ENCODE assay signal across 13 cellular contexts in the genomic region with DNA sequence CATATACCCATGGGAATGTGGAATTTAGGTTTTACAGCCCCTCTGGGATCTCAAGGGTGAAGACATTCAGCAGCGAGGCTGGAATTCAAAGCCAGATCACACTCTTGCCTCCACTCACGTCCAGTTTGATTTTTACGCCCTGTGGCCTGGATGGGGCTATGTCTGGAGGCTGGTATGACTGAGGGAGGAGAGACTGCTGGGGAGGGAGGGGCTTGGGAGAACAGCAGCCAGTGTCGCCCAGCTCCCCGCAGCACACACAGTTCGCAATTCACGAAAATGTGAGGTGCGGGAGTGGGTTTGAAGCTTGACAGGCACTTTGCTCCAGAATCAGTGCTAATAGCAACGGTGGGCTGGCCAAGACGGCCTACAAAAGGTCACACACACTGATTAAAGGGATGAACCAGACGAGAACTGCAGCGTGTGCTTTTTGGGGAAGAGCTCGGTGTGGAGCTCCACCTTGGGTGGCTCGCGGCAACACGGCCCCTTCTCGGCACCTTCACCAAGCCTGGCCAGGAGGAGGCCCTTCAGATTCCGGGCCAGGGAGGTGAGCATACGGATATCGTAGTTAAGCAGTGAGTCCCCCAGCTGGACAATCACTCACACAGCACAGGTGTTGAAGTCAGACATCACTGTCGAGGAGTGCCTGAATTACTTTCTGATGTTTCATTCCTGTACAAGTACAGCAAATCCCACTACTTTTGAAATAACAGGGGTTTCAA. TPM values are rescaled to one million over a fixed set of nuclear protein-coding genes. Genes with fewer than 3 reads are reported as not detected.
DNase-seq lines count a peak whose midpoint lies in the region; ATAC-seq, FAIRE-seq and TF ChIP-seq lines count a peak whose summit lies in the region.
"Had no signal": no experiment of that assay in that cellular context is flagged by ENCODE, and none has a peak within 500 bp of the region (broad histone marks: within the 10 kb centered on the region; RNA-seq: fewer than 3 reads in every experiment).

No MANE protein-coding gene starts in this region.

- peak overlapping the region; percentile 45 for H4K8ac ChIP-seq in mesenchymal stem cell (ENCODE audit: low read length)

- peaks cover 2% of the 10 kb centered on the region for H4K20me1 ChIP-seq in mammary epithelial cell (ENCODE audit: insufficient read depth, low read length)

- peak overlapping the region; percentile 27 for H2AK5ac ChIP-seq in mesenchymal stem cell (ENCODE audit: low read length, severe bottlenecking)

- intact Hi-C loops in breast epithelium (cut with DNase I; ENCODE audit: low total_unique reads) (no loop called here), mammary epithelial cell (cut with micrococcal nuclease) (no loop called here)

- H4K91ac ChIP-seq in mesenchymal stem cell (ENCODE audit: low read length) = no peak overlapping the region

- peak overlapping the region in 1 of 2 experiments; percentile 58 for H3K18ac ChIP-seq in mesenchymal stem cell (ENCODE audit: low read depth in 1 of 2, low read length in 2 of 2)

- FAIRE-seq in small intestine (lab: Jason Lieb, UNC) = no peak

- peak overlapping the region in 1 of 2 experiments; percentile 14 for H2BK12ac ChIP-seq in mesenchymal stem cell (ENCODE audit: low read length in 2 of 2)

- H3K79me1 ChIP-seq in mesenchymal stem cell (replicated peaks; ENCODE audit: low read length, poor library complexity, severe bottlenecking) = peaks cover 14% of the 10 kb centered on the region

- H3K9me3 ChIP-seq in breast epithelium (no peaks in the 10 kb centered on the region), mammary epithelial cell (replicated peaks; ENCODE audit: insufficient read depth, low read length) (no peaks in the 10 kb centered on the region), cardiac muscle cell (ENCODE audit: low read depth) (no peaks in the 10 kb centered on the region), mesenchymal stem cell (ENCODE audit: control insufficient read depth, low read length) (no peaks in the 10 kb centered on the region), small intestine (ENCODE audit: control insufficient read depth, low read depth) (no peaks in the 10 kb centered on the region)

- CTCF ChIA-PET in mammary epithelial cell (lab: Charles Lee; ENCODE audit: low non-redundant PET) = interaction anchor here (0.6 kb wide), 1 partner anchor 21 kb away, joined by 3 read pairs; no protein-coding TSS in a partner anchor

- H3K4me3 ChIP-seq in breast epithelium (peak overlapping the region in 2 of 3 donors; percentile 3 to 39), mammary epithelial cell (replicated peaks in 1 of 3; ENCODE audit: insufficient read depth in 1 of 3, low read depth in 2 of 3, low read length in 3 of 3) (no peak overlapping the region), cardiac muscle cell (no peak overlapping the region), mesenchymal stem cell (ENCODE audit: insufficient read depth in 1 of 2, low read depth in 1 of 2, low read length in 2 of 2) (no peak overlapping the region), small intestine (ENCODE audit: low read depth in 1 of 2, low read length in 2 of 2) (no peak overlapping the region)
- H3K4me3 ChIP-seq: PC-9, skin epidermis had no signal

- peak overlapping the region in 1 of 2 experiments; percentile 3 for H3K23ac ChIP-seq in mesenchymal stem cell (ENCODE audit: low read length in 2 of 2)

- no peak overlapping the region for H2BK15ac ChIP-seq in mesenchymal stem cell (ENCODE audit: low read depth, poor library complexity, severe bottlenecking)

- in situ Hi-C loops in mammary epithelial cell (cut with MboI; ENCODE audit: low sequenced_read_pairs in 2 of 2) = no loop called here

- peak overlapping the region in 1 of 2 experiments; percentile 48 for H3K4ac ChIP-seq in mesenchymal stem cell (ENCODE audit: low read depth in 1 of 2, low read length in 2 of 2)

- dilution Hi-C loops in mammary epithelial cell (cut with HindIII; ENCODE audit: low sequenced_read_pairs) = no loop called here

- H3K27ac ChIP-seq in breast epithelium (peak overlapping the region in 1 of 2 donors; percentile 28), mammary epithelial cell (ENCODE audit: insufficient read depth, low read depth, low read length) (no peak overlapping the region), cardiac muscle cell (peak overlapping the region; percentile 92), mesenchymal stem cell (ENCODE audit: low read length, poor library complexity, severe bottlenecking) (peak overlapping the region; percentile 0), small intestine (ENCODE audit: low read depth in 1 of 2, low read length in 1 of 2) (no peak overlapping the region)
- H3K27ac ChIP-seq: PC-9 had no signal

- DNase-seq in breast epithelium (ENCODE audit: low spot score in 2 of 2) (no peak), mammary epithelial cell (no peak), cardiac muscle cell (ENCODE audit: low read depth in 1 of 2, low spot score in 1 of 2) (peak in 1 of 2 donors; percentile 77), mesenchymal stem cell (no peak), NCI-H1417 (lab: John Stamatoyannopoulos, UW) (no peak), small intestine (no peak)
- no peak for DNase-seq in stimulated activated CD4-positive, alpha-beta T cell treated with anti-CD3 and anti-CD28 coated beads, Interleukin-4, amount 100 ng/mL, for 1 hour
- DNase-seq: activated CD4-positive, alpha-beta T cell treated with anti-CD3 and anti-CD28 coated beads, Interleukin-2, amount 10 ng/mL, durations not matched to agents 24 days and 14 days; MM.1S; naive thymus-derived CD4-positive, alpha-beta T cell; PC-9 had no signal

- WGBS in mammary epithelial cell (ENCODE audit: low coverage, missing lambda C conversion rate) = 94% methylated on average over 18 of the region's 21 CpGs
- WGBS in mesenchymal stem cell = 51% methylated on average over 21 of the region's 21 CpGs
- WGBS in small intestine, 3 donors = 78 to 90% (median 79%) methylated on average over 21 of the region's 21 CpGs

- TF ChIP-seq CTCF in breast epithelium (IDR thresholded peaks at IDR 0.05) = no peak
- no peak for TF ChIP-seq CTCF in mammary epithelial cell (conservative IDR thresholded peaks at IDR 0.05 in 1 of 2, IDR thresholded peaks at IDR 0.05 in 1 of 2; ENCODE audit: extremely low read depth in 1 of 2, insufficient read depth in 1 of 2, low read depth in 1 of 2, low read length in 2 of 2)
- no peak for TF ChIP-seq CTCF in cardiac muscle cell (IDR thresholded peaks at IDR 0.05; ENCODE audit: low read depth, low read length)

- no peak overlapping the region for H2BK120ac ChIP-seq in mesenchymal stem cell (ENCODE audit: low read depth, low read length)

- BruUV-seq in mammary epithelial cell (replicated peaks; lab: Mats Ljungman, UMichigan) = no TSS peak

- H3K14ac ChIP-seq in mesenchymal stem cell (ENCODE audit: low read length in 2 of 2) = no peak overlapping the region

- no peak for ATAC-seq in GM19351 (IDR thresholded peaks at IDR 0.05; ENCODE audit: unreplicated experiment)
- ATAC-seq: naive thymus-derived CD4-positive, alpha-beta T cell had no signal

- H2BK5ac ChIP-seq in mesenchymal stem cell (ENCODE audit: low read depth, low read length, poor library complexity, severe bottlenecking) = no peak overlapping the region

- peaks cover 91% of the 10 kb centered on the region for H3K79me2 ChIP-seq in mammary epithelial cell (ENCODE audit: insufficient read depth, low read length)

- H2AFZ ChIP-seq in mammary epithelial cell (ENCODE audit: low read depth, low read length) = no peak overlapping the region
- H2AFZ ChIP-seq in mesenchymal stem cell (ENCODE audit: low read depth, low read length) = no peak overlapping the region
- H2AFZ ChIP-seq: PC-9 had no signal

- H3K27me3 ChIP-seq in breast epithelium (no peaks in the 10 kb centered on the region), mammary epithelial cell (ENCODE audit: insufficient read depth, low read length) (no peaks in the 10 kb centered on the region), cardiac muscle cell (no peaks in the 10 kb centered on the region), mesenchymal stem cell (ENCODE audit: control insufficient read depth in 1 of 2, insufficient read depth in 1 of 2, low read length in 2 of 2) (no peaks in the 10 kb centered on the region), small intestine (ENCODE audit: control insufficient read depth in 2 of 2, insufficient read depth in 2 of 2, low read length in 2 of 2) (no peaks in the 10 kb centered on the region)

- H3K4me2 ChIP-seq in mammary epithelial cell (ENCODE audit: insufficient read depth, low read depth, low read length) (no peak overlapping the region), mesenchymal stem cell (ENCODE audit: low read length, poor library complexity, severe bottlenecking) (no peak overlapping the region)
- H3K4me2 ChIP-seq: PC-9 had no signal

- H3K4me1 ChIP-seq in breast epithelium = no peaks in the 10 kb centered on the region
- H3K4me1 ChIP-seq in mammary epithelial cell (ENCODE audit: insufficient read depth, low read length) = peaks cover 3% of the 10 kb centered on the region
- peaks cover 36% of the 10 kb centered on the region for H3K4me1 ChIP-seq in cardiac muscle cell (ENCODE audit: low read depth)
- H3K4me1 ChIP-seq in mesenchymal stem cell (ENCODE audit: control insufficient read depth, insufficient read depth, low read depth, low read length) = peaks cover 31% of the 10 kb centered on the region
- H3K4me1 ChIP-seq in small intestine (ENCODE audit: control insufficient read depth in 2 of 2, insufficient read depth in 1 of 2, low read depth in 1 of 2, low read length in 1 of 2) = peaks cover 0 to under 1% of the 10 kb centered on the region in 2 donors

- H3K36me3 ChIP-seq in breast epithelium (no peaks in the 10 kb centered on the region), mammary epithelial cell (ENCODE audit: insufficient read depth, low read length) (peaks cover 20% of the 10 kb centered on the region), cardiac muscle cell (peaks cover 13% of the 10 kb centered on the region), mesenchymal stem cell (ENCODE audit: control insufficient read depth in 1 of 2, insufficient read depth in 2 of 2, low read depth in 1 of 2, low read length in 2 of 2) (peaks cover 20 to 38% of the 10 kb centered on the region in 2 experiments), small intestine (ENCODE audit: control insufficient read depth in 2 of 2, insufficient read depth in 2 of 2, low read length in 2 of 2) (peaks cover 3 to 8% of the 10 kb centered on the region in 2 donors)

- H3K9ac ChIP-seq in mammary epithelial cell (ENCODE audit: insufficient read depth, low read length) (no peak overlapping the region), mesenchymal stem cell (ENCODE audit: low read length) (peak overlapping the region; percentile 20)

- no peak for TF ChIP-seq POLR2A in breast epithelium (IDR thresholded peaks at IDR 0.05)

RNA-seq across cellular contexts. Expression of gene EHD4, which starts 16.4 kb away (rescaled TPM):
- 10 to 100 TPM; 30.2 to 30.5 (median 30.4) TPM for total RNA-seq in breast epithelium
- 10 to 100 TPM; 53.6 to 65.0 TPM for total RNA-seq in mammary epithelial cell
- 55.8 TPM for polyA plus RNA-seq in mammary epithelial cell
- polyA minus RNA-seq in mammary epithelial cell = 66.8 TPM
- 42.8 and 56.4 TPM in 2 replicates for total RNA-seq in cardiac muscle cell
- polyA plus RNA-seq in cardiac muscle cell = 47.4 and 70.5 TPM in 2 replicates
- 16.3 TPM for polyA plus RNA-seq in mesenchymal stem cell (2013, experiment 1 of 2)
- polyA plus RNA-seq in mesenchymal stem cell (2013, experiment 2 of 2) = 16.0 TPM
- 10 to 100 TPM in 1 of 3 donors, 1 to 10 TPM in 2; 9.4 to 13.5 (median 9.5) TPM for polyA plus RNA-seq in small intestine

Comparison
In these comparisons a context has a peak if more than half of its experiments do, and no peak if none do; other contexts are left out.
1. H3K4me3 ChIP-seq: peak in breast epithelium (2 of 3); none in mammary epithelial cell (0 of 3), cardiac muscle cell (single experiment), mesenchymal stem cell (0 of 2) and small intestine (0 of 2).
2. H3K27ac ChIP-seq: peak in cardiac muscle cell (single experiment) and mesenchymal stem cell (single experiment); none in mammary epithelial cell (single experiment) and small intestine (0 of 2).